12 cellular contexts compared by ENCODE assay signal in genomic region chr2:10162586-10163497, GRCh38. TPM values are rescaled to one million over a fixed set of nuclear protein-coding genes. Genes with fewer than 3 reads are reported as not detected.
A peak's percentile ranks its signal among the peaks of the same experiment; 100 is the strongest.
DNase-seq lines count a peak whose midpoint lies in the region; ATAC-seq and TF ChIP-seq lines count a peak whose summit lies in the region.
"Had no signal": no experiment of that assay in that cellular context is flagged by ENCODE, and none has a peak within 500 bp of the region (broad histone marks: within the 10 kb centered on the region; RNA-seq: fewer than 3 reads in every experiment).

No MANE protein-coding gene starts in this region.

- no peak overlapping the region for H3K27ac Mint-ChIP-seq in effector memory CD8-positive, alpha-beta T cell
- H3K27ac Mint-ChIP-seq in stimulated activated naive CD8-positive, alpha-beta T cell treated with anti-CD3 and anti-CD28 coated beads, Interleukin-15, amount 100 ng/mL, for 72 hours, result no peak overlapping the region
- H3K27ac Mint-ChIP-seq: stimulated activated naive CD8-positive, alpha-beta T cell treated with anti-CD3 and anti-CD28 coated beads, Interleukin-15, Interleukin-2, amounts not matched to agents 100 ng/mL and 50 ng/mL, for 24 hours had no signal

- peaks cover 4 to 8% of the 10 kb centered on the region in 2 donors for H3K4me1 Mint-ChIP-seq in effector memory CD8-positive, alpha-beta T cell (ENCODE audit: low read depth in 2 of 2)
- H3K4me1 Mint-ChIP-seq in stimulated activated naive CD8-positive, alpha-beta T cell treated with anti-CD3 and anti-CD28 coated beads, Interleukin-15, amount 100 ng/mL, for 72 hours, result peaks cover 12% of the 10 kb centered on the region

- H3K36me3 ChIP-seq in mesendoderm (ENCODE audit: control insufficient read depth, insufficient read depth, low read length) (no peaks in the 10 kb centered on the region), suprapubic skin (no peaks in the 10 kb centered on the region), colonic mucosa (no peaks in the 10 kb centered on the region)
- H3K36me3 ChIP-seq: MG63 had no signal

- TF ChIP-seq POLR2A in suprapubic skin (IDR thresholded peaks at IDR 0.05), result no peak

- no peak overlapping the region for H4K8ac ChIP-seq in mesendoderm (ENCODE audit: low read depth, low read length)

- H3K79me2 ChIP-seq in mesendoderm (ENCODE audit: control insufficient read depth, insufficient read depth, low read length), result no peaks in the 10 kb centered on the region

- peak; percentile 94 for DNase-seq in DMS79 (lab: John Stamatoyannopoulos, UW)
- DNase-seq in NCI-H1105 treated with DMSO at 0.1 percent for 48 hours (lab: John Stamatoyannopoulos, UW), result peak; percentile 92
- peak in 32 of 58 donors; percentile 18 to 78 (median 44) for DNase-seq in anterior cingulate cortex (lab: John Stamatoyannopoulos, UW)
- peak; percentile 36 for DNase-seq in mesendoderm
- no peak for DNase-seq in effector memory CD8-positive, alpha-beta T cell
- DNase-seq in stimulated activated naive CD8-positive, alpha-beta T cell treated with anti-CD3 and anti-CD28 coated beads, Interleukin-15, amount 100 ng/mL, for 72 hours, result no peak
- DNase-seq in suprapubic skin (ENCODE audit: low spot score in 2 of 2), result no peak
- DNase-seq in colonic mucosa, result no peak
- DNase-seq: GDM1, MG63 had no signal

- H3K4me3 ChIP-seq in mesendoderm (ENCODE audit: low read length) (no peak overlapping the region), suprapubic skin (no peak overlapping the region), colonic mucosa (no peak overlapping the region)
- H3K4me3 ChIP-seq: MG63 had no signal

- H3K27me3 ChIP-seq in mesendoderm (ENCODE audit: insufficient read depth, low read length, poor library complexity) (no peaks in the 10 kb centered on the region), suprapubic skin (no peaks in the 10 kb centered on the region), colonic mucosa (no peaks in the 10 kb centered on the region)
- H3K27me3 ChIP-seq: MG63 had no signal

- no peak overlapping the region for H3K4me2 ChIP-seq in mesendoderm (ENCODE audit: low read length)

- H3K9me3 ChIP-seq in suprapubic skin, result no peaks in the 10 kb centered on the region
- no peaks in the 10 kb centered on the region for H3K9me3 ChIP-seq in colonic mucosa
- H3K9me3 ChIP-seq: MG63 had no signal

- intact Hi-C loops in colonic mucosa (cut with DNase I), result no loop called here

- no peak for TF ChIP-seq EP300 in suprapubic skin (IDR thresholded peaks at IDR 0.05)

- H3K4me1 ChIP-seq in mesendoderm (ENCODE audit: control insufficient read depth, low read depth, low read length) (no peaks in the 10 kb centered on the region), suprapubic skin (peaks cover 5% of the 10 kb centered on the region), colonic mucosa (peaks cover 4% of the 10 kb centered on the region)

- H3K27ac ChIP-seq in mesendoderm (ENCODE audit: low read depth, low read length), result no peak overlapping the region
- no peak overlapping the region for H3K27ac ChIP-seq in suprapubic skin
- H3K27ac ChIP-seq in colonic mucosa, result no peak overlapping the region

- H2BK120ac ChIP-seq in mesendoderm (ENCODE audit: low read depth, low read length), result no peak overlapping the region

- no peaks in the 10 kb centered on the region for H3K27me3 Mint-ChIP-seq in effector memory CD8-positive, alpha-beta T cell
- no peaks in the 10 kb centered on the region for H3K27me3 Mint-ChIP-seq in stimulated activated naive CD8-positive, alpha-beta T cell treated with anti-CD3 and anti-CD28 coated beads, Interleukin-15, amount 100 ng/mL, for 72 hours
- H3K27me3 Mint-ChIP-seq: stimulated activated naive CD8-positive, alpha-beta T cell treated with anti-CD3 and anti-CD28 coated beads, Interleukin-15, Interleukin-2, amounts not matched to agents 100 ng/mL and 50 ng/mL, for 24 hours; T-cell had no signal

- H2BK15ac ChIP-seq in mesendoderm (replicated peaks; ENCODE audit: low read depth), result no peak overlapping the region

- H2BK5ac ChIP-seq in mesendoderm (ENCODE audit: low read length), result no peak overlapping the region

- no peak overlapping the region for H3K23ac ChIP-seq in mesendoderm (ENCODE audit: low read length)

- H3K9ac ChIP-seq in mesendoderm (ENCODE audit: low read length), result no peak overlapping the region
- no peak overlapping the region for H3K9ac ChIP-seq in colonic mucosa (ENCODE audit: low read depth in 2 of 2, low read length in 2 of 2)

- no peak overlapping the region for H2AK5ac ChIP-seq in mesendoderm (ENCODE audit: low read length)

- no peaks in the 10 kb centered on the region for H3K9me3 Mint-ChIP-seq in effector memory CD8-positive, alpha-beta T cell
- H3K9me3 Mint-ChIP-seq in stimulated activated naive CD8-positive, alpha-beta T cell treated with anti-CD3 and anti-CD28 coated beads, Interleukin-15, amount 100 ng/mL, for 72 hours, result no peaks in the 10 kb centered on the region
- H3K9me3 Mint-ChIP-seq: stimulated activated naive CD8-positive, alpha-beta T cell treated with anti-CD3 and anti-CD28 coated beads, Interleukin-15, Interleukin-2, amounts not matched to agents 100 ng/mL and 50 ng/mL, for 24 hours; T-cell had no signal

- H3K4me3 Mint-ChIP-seq in effector memory CD8-positive, alpha-beta T cell, result no peak overlapping the region
- H3K4me3 Mint-ChIP-seq in stimulated activated naive CD8-positive, alpha-beta T cell treated with anti-CD3 and anti-CD28 coated beads, Interleukin-15, amount 100 ng/mL, for 72 hours, result no peak overlapping the region
- H3K4me3 Mint-ChIP-seq: stimulated activated naive CD8-positive, alpha-beta T cell treated with anti-CD3 and anti-CD28 coated beads, Interleukin-15, Interleukin-2, amounts not matched to agents 100 ng/mL and 50 ng/mL, for 24 hours; T-cell had no signal

- no peak overlapping the region for H3K4ac ChIP-seq in mesendoderm (ENCODE audit: low read depth, low read length)

- no CpG with 5 or more reads among the region's 18 CpGs for WGBS in mesendoderm (ENCODE audit: extremely low coverage, insufficient coverage, low lambda C conversion rate)
- 69% methylated on average over 8 of the region's 18 CpGs for WGBS in suprapubic skin

- peaks cover 6% of the 10 kb centered on the region for H3K36me3 Mint-ChIP-seq in effector memory CD8-positive, alpha-beta T cell (ENCODE audit: insufficient read depth)
- H3K36me3 Mint-ChIP-seq: T-cell had no signal

- H3K79me1 ChIP-seq in mesendoderm (ENCODE audit: low read length), result no peaks in the 10 kb centered on the region

- no peak overlapping the region for H3K56ac ChIP-seq in mesendoderm (ENCODE audit: low read length)

- TF ChIP-seq CTCF in suprapubic skin (IDR thresholded peaks at IDR 0.05), result no peak
- TF ChIP-seq CTCF in colonic mucosa (IDR thresholded peaks at IDR 0.05), result no peak

- no peak overlapping the region for H3K18ac ChIP-seq in mesendoderm (ENCODE audit: low read length)

- no peak for ATAC-seq in effector memory CD8-positive, alpha-beta T cell (replicated peaks)
- no peak for ATAC-seq in stimulated activated naive CD8-positive, alpha-beta T cell treated with anti-CD3 and anti-CD28 coated beads, Interleukin-15, amount 100 ng/mL, for 72 hours

- H4K5ac ChIP-seq in mesendoderm (ENCODE audit: low read length), result no peak overlapping the region

RNA-seq across cellular contexts. Expression of gene RRM2, which starts 40.3 kb away (rescaled TPM):
- polyA plus RNA-seq in mesendoderm (2013, experiment 1 of 2), result 212 TPM
- polyA plus RNA-seq in mesendoderm (2013, experiment 2 of 2), result 210 TPM
- 1 to 10 TPM; 1.1 to 6.0 (median 2.4) TPM for total RNA-seq in suprapubic skin
- total RNA-seq in colonic mucosa, result 100 to 1,000 TPM in 1 of 2 donors, 10 to 100 TPM in 1; 54.3 to 216 TPM

Comparison
In these comparisons a context has a peak if more than half of its experiments do, and no peak if none do; other contexts are left out.
1. DNase-seq: peak in DMS79 (single experiment), NCI-H1105 treated with DMSO at 0.1 percent for 48 hours (single experiment), anterior cingulate cortex (32 of 58) and mesendoderm (single experiment); none in effector memory CD8-positive, alpha-beta T cell (0 of 3), stimulated activated naive CD8-positive, alpha-beta T cell treated with anti-CD3 and anti-CD28 coated beads, Interleukin-15, amount 100 ng/mL, for 72 hours (0 of 2), suprapubic skin (0 of 2) and colonic mucosa (single experiment).
2. RNA of gene RRM2, which starts 40.3 kb away (total RNA-seq): 54.3 to 216 TPM in colonic mucosa; 1.1 to 6.0 TPM in suprapubic skin; every median in the first group is over 4 times any median in the second.